ENCODE assay signal across 17 cellular contexts in the genomic region with DNA sequence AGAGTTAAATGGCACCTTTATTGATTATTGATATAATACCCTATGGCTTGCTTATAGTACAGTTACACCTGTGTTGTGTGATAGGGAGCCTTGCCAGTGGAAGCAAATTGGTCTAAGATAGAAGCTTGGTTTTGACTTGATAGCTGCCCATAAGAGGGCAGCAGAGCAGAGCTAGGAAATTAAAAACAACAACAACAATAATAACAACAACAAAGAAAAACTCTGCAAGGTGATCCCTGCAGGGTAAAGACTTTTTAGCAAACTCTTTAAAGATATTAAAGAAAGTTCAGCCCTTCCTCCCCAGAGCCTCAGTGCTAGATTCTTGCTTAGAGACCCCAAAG. TPM values are rescaled to one million over a fixed set of nuclear protein-coding genes. Genes with fewer than 3 reads are reported as not detected.
DNase-seq lines count a peak whose midpoint lies in the region; ATAC-seq and TF ChIP-seq lines count a peak whose summit lies in the region.
"Had no signal": no experiment of that assay in that cellular context is flagged by ENCODE, and none has a peak within 500 bp of the region (broad histone marks: within the 10 kb centered on the region; RNA-seq: fewer than 3 reads in every experiment).

No MANE protein-coding gene starts in this region.

- H3K9ac ChIP-seq in PC-3 (ENCODE audit: low read length) = no peak overlapping the region
- H3K9ac ChIP-seq: GM23248 had no signal

- H3K9me3 ChIP-seq in BE2C (no peaks in the 10 kb centered on the region), PC-3 (ENCODE audit: low read length) (no peaks in the 10 kb centered on the region), upper lobe of right lung (no peaks in the 10 kb centered on the region)
- H3K9me3 ChIP-seq: left lung, MG63, spleen, uterus had no signal

- intact Hi-C loops in PC-3 (cut with micrococcal nuclease) = loop anchor here (2.0 kb wide), 1 partner anchor 121 kb away; no protein-coding TSS in a partner anchor
- intact Hi-C loops in upper lobe of right lung (cut with DNase I) = no loop called here

- no peak overlapping the region for H2AFZ ChIP-seq in PC-3 (ENCODE audit: low read length)
- H2AFZ ChIP-seq: GM23248 had no signal

- no peaks in the 10 kb centered on the region for H4K20me1 ChIP-seq in PC-3 (ENCODE audit: low read length)

- H3K36me3 ChIP-seq in BE2C (no peaks in the 10 kb centered on the region), PC-3 (ENCODE audit: low read depth, low read length) (no peaks in the 10 kb centered on the region), upper lobe of right lung (no peaks in the 10 kb centered on the region)
- H3K36me3 ChIP-seq: left lung, MG63, spleen, uterus had no signal

- 0 out of 2 replicates have a peak, but pooled peaks cover 2% of the 10 kb centered on the region for H3K4me1 ChIP-seq in BE2C
- peaks cover 25% of the 10 kb centered on the region for H3K4me1 ChIP-seq in PC-3 (ENCODE audit: insufficient read depth, low read length)
- H3K4me1 ChIP-seq in upper lobe of right lung = peaks cover 2% of the 10 kb centered on the region
- H3K4me1 ChIP-seq: uterus had no signal

- BruUV-seq in PC-3 (replicated peaks; lab: Mats Ljungman, UMichigan) = no TSS peak

- no peaks in the 10 kb centered on the region for H3K79me2 ChIP-seq in PC-3 (ENCODE audit: low read length)

- H3F3A ChIP-seq in PC-3 (ENCODE audit: low read length, unreplicated experiment) = no peaks in the 10 kb centered on the region

- ATAC-seq in PC-3 = no peak
- no peak for ATAC-seq in upper lobe of right lung
- ATAC-seq: activated T-cell treated with anti-CD3 and anti-CD28 coated beads, Interleukin-2, amount 50 U/mL, for 4 hours; left lung had no signal

- CTCF ChIA-PET in PC-3 (lab: Charles Lee) = interaction anchor here (0.6 kb wide), 2 partner anchors 23 to 106 kb away, joined by 3 to 4 read pairs; no protein-coding TSS in a partner anchor

- no peak overlapping the region for H3K27ac ChIP-seq in PC-3 (ENCODE audit: low read length)
- no peak overlapping the region for H3K27ac ChIP-seq in upper lobe of right lung
- H3K27ac ChIP-seq: GM23248, left lung, uterus had no signal

- POLR2A ChIA-PET in PC-3 (lab: Charles Lee; ENCODE audit: unreplicated experiment) = no interaction called here

- TF ChIP-seq CTCF in BE2C (IDR thresholded peaks at IDR 0.05; ENCODE audit: low read depth, low read length) = peak; percentile 24; the same call in 1 of the 2 replicates
- peak; percentile 40 for TF ChIP-seq CTCF in GM12864 (IDR thresholded peaks at IDR 0.05; ENCODE audit: low read depth, low read length, missing control alignments)
- TF ChIP-seq CTCF in PC-3 (conservative IDR thresholded peaks at IDR 0.05; ENCODE audit: low read depth, low read length) = peak; percentile 60
- peak; percentile 5 for TF ChIP-seq CTCF in fibroblast of mammary gland (conservative IDR thresholded peaks at IDR 0.05; ENCODE audit: control insufficient read depth, insufficient read depth, low read depth, low read length)
- TF ChIP-seq CTCF in upper lobe of right lung (IDR thresholded peaks at IDR 0.05) = no peak

- no peak overlapping the region for H3K4me2 ChIP-seq in PC-3 (ENCODE audit: low read length)

- no peaks in the 10 kb centered on the region for H3K9me2 ChIP-seq in PC-3 (replicated peaks; ENCODE audit: low read length)

- H3K27me3 ChIP-seq in BE2C = peaks cover 6% of the 10 kb centered on the region; the same call in 1 of the 2 replicates
- H3K27me3 ChIP-seq in PC-3 (ENCODE audit: low read length) = no peaks in the 10 kb centered on the region
- H3K27me3 ChIP-seq in upper lobe of right lung = no peaks in the 10 kb centered on the region
- H3K27me3 ChIP-seq: left lung, MG63, spleen, uterus had no signal

- H3K4me3 ChIP-seq in BE2C (ENCODE audit: low read depth, low read length) = no peak overlapping the region
- no peak overlapping the region for H3K4me3 ChIP-seq in GM12864 (ENCODE audit: low read depth, low read length)
- no peak overlapping the region for H3K4me3 ChIP-seq in PC-3 (ENCODE audit: low read length)
- H3K4me3 ChIP-seq in fibroblast of mammary gland (ENCODE audit: control insufficient read depth, low read depth, low read length) = no peak overlapping the region
- no peak overlapping the region for H3K4me3 ChIP-seq in upper lobe of right lung
- H3K4me3 ChIP-seq: GM23248, left lung, MG63, spleen, uterus had no signal

- no peak for DNase-seq in BE2C
- DNase-seq in GM12864 (ENCODE audit: low read depth) = no peak
- no peak for DNase-seq in PC-3
- DNase-seq in fibroblast of mammary gland (ENCODE audit: low read depth) = no peak
- no peak for DNase-seq in upper lobe of right lung
- no peak for DNase-seq in medulla oblongata (ENCODE audit: extremely low spot score)
- DNase-seq in NCI-H82 treated with DMSO at 0.1 percent for 48 hours (lab: John Stamatoyannopoulos, UW; ENCODE audit: unreplicated experiment) = no peak
- DNase-seq in NCI-H2081 treated with DMSO at 0.1 percent for 48 hours (lab: John Stamatoyannopoulos, UW) = no peak
- DNase-seq: activated T-cell treated with anti-CD3 and anti-CD28 coated beads, Interleukin-2, amount 50 U/mL, for 4 hours; GM23248; left lung; MG63; NCI-H2107; posterior cingulate gyrus; spleen; uterus had no signal

RNA-seq across cellular contexts. Expression of gene RNASE10, which starts 18.0 kb away (rescaled TPM):
- polyA plus RNA-seq in BE2C (2012; ENCODE audit: insufficient read depth, insufficient read length, low read depth) = not detected
- total RNA-seq in PC-3 (2014; rRNA removed) (not detected in 2 replicates), upper lobe of right lung (0.58 TPM)
- total RNA-seq: fibroblast of villous mesenchyme, GM23248 had no signal
- polyA plus RNA-seq: GM23248, spleen had no signal

RNA-seq across cellular contexts. Expression of gene PNP, which starts 18.2 kb away (rescaled TPM):
- polyA plus RNA-seq in BE2C (2012; ENCODE audit: insufficient read depth, insufficient read length, low read depth) = 161 TPM
- total RNA-seq in PC-3 (2014; rRNA removed) (108 and 118 TPM in 2 replicates), upper lobe of right lung (32.8 TPM)

RNA-seq across cellular contexts. Expression of gene PIP4P1, which starts 26.1 kb away (rescaled TPM):
- 69.3 TPM for polyA plus RNA-seq in BE2C (2012; ENCODE audit: insufficient read depth, insufficient read length, low read depth)
- total RNA-seq in PC-3 (2014; rRNA removed) (32.9 and 35.2 TPM in 2 replicates), upper lobe of right lung (40.2 TPM)

RNA-seq across cellular contexts. Expression of gene APEX1, which starts 32.3 kb away (rescaled TPM):
- polyA plus RNA-seq in BE2C (2012; ENCODE audit: insufficient read depth, insufficient read length, low read depth) = 420 TPM
- total RNA-seq in PC-3 (2014; rRNA removed) (147 and 189 TPM in 2 replicates), upper lobe of right lung (101 TPM)

RNA-seq across cellular contexts. Expression of gene OSGEP, which starts 32.8 kb away (rescaled TPM):
- polyA plus RNA-seq in BE2C (2012; ENCODE audit: insufficient read depth, insufficient read length, low read depth) = 64.7 TPM
- total RNA-seq in PC-3 (2014; rRNA removed) (57.7 and 64.1 TPM in 2 replicates), upper lobe of right lung (33.8 TPM)
